ENCODE assay signal across 20 cellular contexts in genomic region chr17:69593351-69593715, GRCh38.
"Had no signal": no experiment of that assay in that cellular context is flagged by ENCODE, and none has a peak within 500 bp of the region (broad histone marks: within the 10 kb centered on the region; RNA-seq: fewer than 3 reads in every experiment).

No MANE protein-coding gene starts in this region.

- H3K27ac Mint-ChIP-seq: activated T-helper 2 cell treated with anti-CD3 and anti-CD28 coated beads, Interferon-gamma antibody, Interleukin-2, Interleukin-4, amounts not matched to agents 10 μg/mL and 5 μg/mL and 100 μg/mL, durations not matched to agents 14 hours and 24 hours and 36 hours; effector memory CD8-positive, alpha-beta T cell; immature natural killer cell; natural killer cell treated with Interleukin-12 subunit alpha and Interleukin-12 subunit beta and Interleukin-15 and Interleukin-18, amount 100 ng/mL, for 72 hours; stimulated activated naive CD8-positive, alpha-beta T cell treated with anti-CD3 and anti-CD28 coated beads, Interleukin-15, amount 100 ng/mL, for 72 hours had no signal

- H3K9me3 ChIP-seq: pancreas, psoas muscle, right atrium auricular region, tibial artery had no signal

- H3K79me2 ChIP-seq: hepatocyte had no signal

- DNase-seq: activated CD8-positive, alpha-beta memory T cell treated with anti-CD3 and anti-CD28 coated beads for 24 hours; activated CD8-positive, alpha-beta memory T cell treated with anti-CD3 and anti-CD28 coated beads, Interleukin-2, amount 50 U/mL, for 4 hours; activated naive CD4-positive, alpha-beta T cell treated with Interleukin-2 at 50 U/mL for 16 hours; activated T-cell treated with anti-CD3 and anti-CD28 coated beads, Interleukin-2, amount 50 U/mL, for 4 hours; central memory CD4-positive, alpha-beta T cell; dorsolateral prefrontal cortex; effector memory CD8-positive, alpha-beta T cell; glutamatergic neuron; immature natural killer cell; pancreas; psoas muscle; stimulated activated CD4-positive, alpha-beta T cell treated with anti-CD3 and anti-CD28 coated beads, Interleukin-1b, Interleukin-23, amount 100 ng/mL, for 48 hours; stimulated activated naive CD8-positive, alpha-beta T cell treated with anti-CD3 and anti-CD28 coated beads, Interleukin-15, amount 100 ng/mL, for 72 hours; T-helper 1 cell; tibial artery; WERI-Rb-1 had no signal

- H3K27me3 Mint-ChIP-seq: stimulated activated naive CD8-positive, alpha-beta T cell treated with anti-CD3 and anti-CD28 coated beads, Interleukin-15, amount 100 ng/mL, for 72 hours had no signal

- H3K36me3 ChIP-seq: pancreas, right atrium auricular region, tibial artery, WERI-Rb-1 had no signal

- H3K27me3 ChIP-seq: dorsolateral prefrontal cortex, hepatocyte, pancreas, right atrium auricular region, tibial artery had no signal

- H3K4me3 ChIP-seq: dorsolateral prefrontal cortex, hepatocyte, pancreas, psoas muscle, right atrium auricular region, tibial artery had no signal

- H3K9me3 Mint-ChIP-seq: activated T-cell treated with anti-CD3 and anti-CD28 coated beads, Interleukin-2, amount 50 U/mL, for 4 hours; activated T-helper 2 cell treated with anti-CD3 and anti-CD28 coated beads, Interferon-gamma antibody, Interleukin-2, Interleukin-4, amounts not matched to agents 10 μg/mL and 5 μg/mL and 100 μg/mL, durations not matched to agents 14 hours and 24 hours and 36 hours; effector memory CD8-positive, alpha-beta T cell; natural killer cell treated with Interleukin-12 subunit alpha and Interleukin-12 subunit beta and Interleukin-15 and Interleukin-18, amount 100 ng/mL, for 72 hours; stimulated activated naive CD8-positive, alpha-beta T cell treated with anti-CD3 and anti-CD28 coated beads, Interleukin-15, amount 100 ng/mL, for 72 hours had no signal

- H3K4me1 ChIP-seq: psoas muscle, right atrium auricular region, tibial artery had no signal

- H3K4me3 Mint-ChIP-seq: activated T-cell treated with anti-CD3 and anti-CD28 coated beads, Interleukin-2, amount 50 U/mL, for 4 hours; effector memory CD8-positive, alpha-beta T cell; immature natural killer cell; natural killer cell treated with Interleukin-12 subunit alpha and Interleukin-12 subunit beta and Interleukin-15 and Interleukin-18, amount 100 ng/mL, for 72 hours; stimulated activated naive CD8-positive, alpha-beta T cell treated with anti-CD3 and anti-CD28 coated beads, Interleukin-15, amount 100 ng/mL, for 72 hours had no signal

- H2AFZ ChIP-seq: hepatocyte had no signal

- H3K36me3 Mint-ChIP-seq: immature natural killer cell; natural killer cell treated with Interleukin-12 subunit alpha and Interleukin-12 subunit beta and Interleukin-15 and Interleukin-18, amount 100 ng/mL, for 72 hours had no signal

- H3K27ac ChIP-seq: dorsolateral prefrontal cortex, hepatocyte, pancreas, psoas muscle, right atrium auricular region, tibial artery, WERI-Rb-1 had no signal

- H3K4me2 ChIP-seq: hepatocyte had no signal

- H3K4me1 Mint-ChIP-seq: immature natural killer cell; stimulated activated naive CD8-positive, alpha-beta T cell treated with anti-CD3 and anti-CD28 coated beads, Interleukin-15, amount 100 ng/mL, for 72 hours had no signal
